1 cellular context compared by ENCODE assay signal in the genomic region with DNA sequence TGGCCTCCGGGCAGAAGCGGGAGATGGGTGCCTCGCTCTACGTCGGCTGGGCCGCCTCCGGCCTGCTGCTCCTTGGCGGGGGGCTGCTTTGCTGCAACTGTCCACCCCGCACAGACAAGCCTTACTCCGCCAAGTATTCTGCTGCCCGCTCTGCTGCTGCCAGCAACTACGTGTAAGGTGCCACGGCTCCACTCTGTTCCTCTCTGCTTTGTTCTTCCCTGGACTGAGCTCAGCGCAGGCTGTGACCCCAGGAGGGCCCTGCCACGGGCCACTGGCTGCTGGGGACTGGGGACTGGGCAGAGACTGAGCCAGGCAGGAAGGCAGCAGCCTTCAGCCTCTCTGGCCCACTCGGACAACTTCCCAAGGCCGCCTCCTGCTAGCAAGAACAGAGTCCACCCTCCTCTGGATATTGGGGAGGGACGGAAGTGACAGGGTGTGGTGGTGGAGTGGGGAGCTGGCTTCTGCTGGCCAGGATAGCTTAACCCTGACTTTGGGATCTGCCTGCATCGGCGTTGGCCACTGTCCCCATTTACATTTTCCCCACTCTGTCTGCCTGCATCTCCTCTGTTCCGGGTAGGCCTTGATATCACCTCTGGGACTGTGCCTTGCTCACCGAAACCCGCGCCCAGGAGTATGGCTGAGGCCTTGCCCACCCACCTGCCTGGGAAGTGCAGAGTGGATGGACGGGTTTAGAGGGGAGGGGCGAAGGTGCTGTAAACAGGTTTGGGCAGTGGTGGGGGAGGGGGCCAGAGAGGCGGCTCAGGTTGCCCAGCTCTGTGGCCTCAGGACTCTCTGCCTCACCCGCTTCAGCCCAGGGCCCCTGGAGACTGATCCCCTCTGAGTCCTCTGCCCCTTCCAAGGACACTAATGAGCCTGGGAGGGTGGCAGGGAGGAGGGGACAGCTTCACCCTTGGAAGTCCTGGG.
TF ChIP-seq lines count a peak whose summit lies in the region.

No MANE protein-coding gene starts in this region.

TF ChIP-seq in HepG2, 621 proteins besides CTCF, POLR2A, EP300 and RAD21 (continued from another document and continues in another):
- TF ChIP-seq, protein P1, sequence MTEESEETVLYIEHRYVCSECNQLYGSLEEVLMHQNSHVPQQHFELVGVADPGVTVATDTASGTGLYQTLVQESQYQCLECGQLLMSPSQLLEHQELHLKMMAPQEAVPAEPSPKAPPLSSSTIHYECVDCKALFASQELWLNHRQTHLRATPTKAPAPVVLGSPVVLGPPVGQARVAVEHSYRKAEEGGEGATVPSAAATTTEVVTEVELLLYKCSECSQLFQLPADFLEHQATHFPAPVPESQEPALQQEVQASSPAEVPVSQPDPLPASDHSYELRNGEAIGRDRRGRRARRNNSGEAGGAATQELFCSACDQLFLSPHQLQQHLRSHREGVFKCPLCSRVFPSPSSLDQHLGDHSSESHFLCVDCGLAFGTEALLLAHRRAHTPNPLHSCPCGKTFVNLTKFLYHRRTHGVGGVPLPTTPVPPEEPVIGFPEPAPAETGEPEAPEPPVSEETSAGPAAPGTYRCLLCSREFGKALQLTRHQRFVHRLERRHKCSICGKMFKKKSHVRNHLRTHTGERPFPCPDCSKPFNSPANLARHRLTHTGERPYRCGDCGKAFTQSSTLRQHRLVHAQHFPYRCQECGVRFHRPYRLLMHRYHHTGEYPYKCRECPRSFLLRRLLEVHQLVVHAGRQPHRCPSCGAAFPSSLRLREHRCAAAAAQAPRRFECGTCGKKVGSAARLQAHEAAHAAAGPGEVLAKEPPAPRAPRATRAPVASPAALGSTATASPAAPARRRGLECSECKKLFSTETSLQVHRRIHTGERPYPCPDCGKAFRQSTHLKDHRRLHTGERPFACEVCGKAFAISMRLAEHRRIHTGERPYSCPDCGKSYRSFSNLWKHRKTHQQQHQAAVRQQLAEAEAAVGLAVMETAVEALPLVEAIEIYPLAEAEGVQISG (CRISPR knock-in tag; IDR thresholded peaks at IDR 0.05), result 0 out of 2 replicates have a peak, but pooled peaks have one; percentile 7
- TF ChIP-seq RBFOX2 (IDR thresholded peaks at IDR 0.05; ENCODE audit: low read depth, low read length) (peak; percentile 4; the same call in 1 of the 2 replicates), ZBTB42 (CRISPR knock-in tag; IDR thresholded peaks at IDR 0.05) (no peak), ZBTB10 (CRISPR knock-in tag; IDR thresholded peaks at IDR 0.05; ENCODE audit: borderline replicate concordance) (no peak), KDM4B (CRISPR knock-in tag; IDR thresholded peaks at IDR 0.05) (no peak), PAX8 (CRISPR knock-in tag; IDR thresholded peaks at IDR 0.05; ENCODE audit: borderline replicate concordance) (no peak), FOXM1 (CRISPR knock-in tag; IDR thresholded peaks at IDR 0.05) (no peak), KLF13 (CRISPR knock-in tag; IDR thresholded peaks at IDR 0.05) (no peak), ZNF615 (CRISPR knock-in tag; IDR thresholded peaks at IDR 0.05; ENCODE audit: borderline replicate concordance) (no peak), ZSCAN30 (CRISPR knock-in tag; IDR thresholded peaks at IDR 0.05) (no peak), ZFP36 (IDR thresholded peaks at IDR 0.05; ENCODE audit: borderline replicate concordance, low read depth, low read length, partially characterized antibody) (no peak), ARID2 (CRISPR knock-in tag; IDR thresholded peaks at IDR 0.05; ENCODE audit: borderline replicate concordance) (peak; percentile 72; the same call in 1 of the 2 replicates), SAP130 (CRISPR knock-in tag; IDR thresholded peaks at IDR 0.05; ENCODE audit: low read depth) (peak; percentile 64), ZNF550 (CRISPR knock-in tag; IDR thresholded peaks at IDR 0.05; ENCODE audit: borderline replicate concordance) (no peak), FLYWCH1 (CRISPR knock-in tag; IDR thresholded peaks at IDR 0.05) (no peak), KAT8 (CRISPR knock-in tag; IDR thresholded peaks at IDR 0.05) (no peak), ZBTB34 (CRISPR knock-in tag; IDR thresholded peaks at IDR 0.05) (no peak), GTF3A (CRISPR knock-in tag; conservative IDR thresholded peaks at IDR 0.05) (no peak), MTF1 (CRISPR knock-in tag; IDR thresholded peaks at IDR 0.05) (no peak), ZNF230 (CRISPR knock-in tag; IDR thresholded peaks at IDR 0.05) (no peak), ZNF556 (CRISPR knock-in tag; IDR thresholded peaks at IDR 0.05; ENCODE audit: borderline replicate concordance) (0 out of 2 replicates have a peak, but pooled peaks have one; percentile 19), ZNF235 (CRISPR knock-in tag; IDR thresholded peaks at IDR 0.05; ENCODE audit: borderline replicate concordance) (no peak), CREB1 (IDR thresholded peaks at IDR 0.05) (no peak), CREB1 (CRISPR knock-in tag; IDR thresholded peaks at IDR 0.05) (no peak), HHEX (CRISPR knock-in tag; IDR thresholded peaks at IDR 0.05) (peak; percentile 13; the same call in 1 of the 2 replicates), TGIF2 (CRISPR knock-in tag; IDR thresholded peaks at IDR 0.05) (peak; percentile 26; the same call in 1 of the 2 replicates), PHF20 (CRISPR knock-in tag; IDR thresholded peaks at IDR 0.05) (no peak), ZFY (CRISPR knock-in tag; IDR thresholded peaks at IDR 0.05) (peak; percentile 43; the same call in 1 of the 2 replicates), ESRRA (CRISPR knock-in tag; IDR thresholded peaks at IDR 0.05; ENCODE audit: low read depth) (no peak), MED13 (CRISPR knock-in tag; IDR thresholded peaks at IDR 0.05) (no peak), SCMH1 (CRISPR knock-in tag; IDR thresholded peaks at IDR 0.05; ENCODE audit: borderline replicate concordance) (no peak)
- TF ChIP-seq, protein P2, sequence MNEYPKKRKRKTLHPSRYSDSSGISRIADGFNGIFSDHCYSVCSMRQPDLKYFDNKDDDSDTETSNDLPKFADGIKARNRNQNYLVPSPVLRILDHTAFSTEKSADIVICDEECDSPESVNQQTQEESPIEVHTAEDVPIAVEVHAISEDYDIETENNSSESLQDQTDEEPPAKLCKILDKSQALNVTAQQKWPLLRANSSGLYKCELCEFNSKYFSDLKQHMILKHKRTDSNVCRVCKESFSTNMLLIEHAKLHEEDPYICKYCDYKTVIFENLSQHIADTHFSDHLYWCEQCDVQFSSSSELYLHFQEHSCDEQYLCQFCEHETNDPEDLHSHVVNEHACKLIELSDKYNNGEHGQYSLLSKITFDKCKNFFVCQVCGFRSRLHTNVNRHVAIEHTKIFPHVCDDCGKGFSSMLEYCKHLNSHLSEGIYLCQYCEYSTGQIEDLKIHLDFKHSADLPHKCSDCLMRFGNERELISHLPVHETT (CRISPR knock-in tag; conservative IDR thresholded peaks at IDR 0.05), result no peak
- TF ChIP-seq, protein P3, sequence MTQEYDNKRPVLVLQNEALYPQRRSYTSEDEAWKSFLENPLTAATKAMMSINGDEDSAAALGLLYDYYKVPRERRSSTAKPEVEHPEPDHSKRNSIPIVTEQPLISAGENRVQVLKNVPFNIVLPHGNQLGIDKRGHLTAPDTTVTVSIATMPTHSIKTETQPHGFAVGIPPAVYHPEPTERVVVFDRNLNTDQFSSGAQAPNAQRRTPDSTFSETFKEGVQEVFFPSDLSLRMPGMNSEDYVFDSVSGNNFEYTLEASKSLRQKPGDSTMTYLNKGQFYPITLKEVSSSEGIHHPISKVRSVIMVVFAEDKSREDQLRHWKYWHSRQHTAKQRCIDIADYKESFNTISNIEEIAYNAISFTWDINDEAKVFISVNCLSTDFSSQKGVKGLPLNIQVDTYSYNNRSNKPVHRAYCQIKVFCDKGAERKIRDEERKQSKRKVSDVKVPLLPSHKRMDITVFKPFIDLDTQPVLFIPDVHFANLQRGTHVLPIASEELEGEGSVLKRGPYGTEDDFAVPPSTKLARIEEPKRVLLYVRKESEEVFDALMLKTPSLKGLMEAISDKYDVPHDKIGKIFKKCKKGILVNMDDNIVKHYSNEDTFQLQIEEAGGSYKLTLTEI (CRISPR knock-in tag; conservative IDR thresholded peaks at IDR 0.05), result no peak
- TF ChIP-seq, protein P4, sequence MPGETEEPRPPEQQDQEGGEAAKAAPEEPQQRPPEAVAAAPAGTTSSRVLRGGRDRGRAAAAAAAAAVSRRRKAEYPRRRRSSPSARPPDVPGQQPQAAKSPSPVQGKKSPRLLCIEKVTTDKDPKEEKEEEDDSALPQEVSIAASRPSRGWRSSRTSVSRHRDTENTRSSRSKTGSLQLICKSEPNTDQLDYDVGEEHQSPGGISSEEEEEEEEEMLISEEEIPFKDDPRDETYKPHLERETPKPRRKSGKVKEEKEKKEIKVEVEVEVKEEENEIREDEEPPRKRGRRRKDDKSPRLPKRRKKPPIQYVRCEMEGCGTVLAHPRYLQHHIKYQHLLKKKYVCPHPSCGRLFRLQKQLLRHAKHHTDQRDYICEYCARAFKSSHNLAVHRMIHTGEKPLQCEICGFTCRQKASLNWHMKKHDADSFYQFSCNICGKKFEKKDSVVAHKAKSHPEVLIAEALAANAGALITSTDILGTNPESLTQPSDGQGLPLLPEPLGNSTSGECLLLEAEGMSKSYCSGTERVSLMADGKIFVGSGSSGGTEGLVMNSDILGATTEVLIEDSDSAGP (CRISPR knock-in tag; IDR thresholded peaks at IDR 0.05; ENCODE audit: borderline replicate concordance), result peak; percentile 12; the same call in 1 of the 2 replicates
- TF ChIP-seq, protein P5, sequence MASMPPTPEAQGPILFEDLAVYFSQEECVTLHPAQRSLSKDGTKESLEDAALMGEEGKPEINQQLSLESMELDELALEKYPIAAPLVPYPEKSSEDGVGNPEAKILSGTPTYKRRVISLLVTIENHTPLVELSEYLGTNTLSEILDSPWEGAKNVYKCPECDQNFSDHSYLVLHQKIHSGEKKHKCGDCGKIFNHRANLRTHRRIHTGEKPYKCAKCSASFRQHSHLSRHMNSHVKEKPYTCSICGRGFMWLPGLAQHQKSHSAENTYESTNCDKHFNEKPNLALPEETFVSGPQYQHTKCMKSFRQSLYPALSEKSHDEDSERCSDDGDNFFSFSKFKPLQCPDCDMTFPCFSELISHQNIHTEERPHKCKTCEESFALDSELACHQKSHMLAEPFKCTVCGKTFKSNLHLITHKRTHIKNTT (CRISPR knock-in tag; IDR thresholded peaks at IDR 0.05), result no peak
- TF ChIP-seq, protein P6, sequence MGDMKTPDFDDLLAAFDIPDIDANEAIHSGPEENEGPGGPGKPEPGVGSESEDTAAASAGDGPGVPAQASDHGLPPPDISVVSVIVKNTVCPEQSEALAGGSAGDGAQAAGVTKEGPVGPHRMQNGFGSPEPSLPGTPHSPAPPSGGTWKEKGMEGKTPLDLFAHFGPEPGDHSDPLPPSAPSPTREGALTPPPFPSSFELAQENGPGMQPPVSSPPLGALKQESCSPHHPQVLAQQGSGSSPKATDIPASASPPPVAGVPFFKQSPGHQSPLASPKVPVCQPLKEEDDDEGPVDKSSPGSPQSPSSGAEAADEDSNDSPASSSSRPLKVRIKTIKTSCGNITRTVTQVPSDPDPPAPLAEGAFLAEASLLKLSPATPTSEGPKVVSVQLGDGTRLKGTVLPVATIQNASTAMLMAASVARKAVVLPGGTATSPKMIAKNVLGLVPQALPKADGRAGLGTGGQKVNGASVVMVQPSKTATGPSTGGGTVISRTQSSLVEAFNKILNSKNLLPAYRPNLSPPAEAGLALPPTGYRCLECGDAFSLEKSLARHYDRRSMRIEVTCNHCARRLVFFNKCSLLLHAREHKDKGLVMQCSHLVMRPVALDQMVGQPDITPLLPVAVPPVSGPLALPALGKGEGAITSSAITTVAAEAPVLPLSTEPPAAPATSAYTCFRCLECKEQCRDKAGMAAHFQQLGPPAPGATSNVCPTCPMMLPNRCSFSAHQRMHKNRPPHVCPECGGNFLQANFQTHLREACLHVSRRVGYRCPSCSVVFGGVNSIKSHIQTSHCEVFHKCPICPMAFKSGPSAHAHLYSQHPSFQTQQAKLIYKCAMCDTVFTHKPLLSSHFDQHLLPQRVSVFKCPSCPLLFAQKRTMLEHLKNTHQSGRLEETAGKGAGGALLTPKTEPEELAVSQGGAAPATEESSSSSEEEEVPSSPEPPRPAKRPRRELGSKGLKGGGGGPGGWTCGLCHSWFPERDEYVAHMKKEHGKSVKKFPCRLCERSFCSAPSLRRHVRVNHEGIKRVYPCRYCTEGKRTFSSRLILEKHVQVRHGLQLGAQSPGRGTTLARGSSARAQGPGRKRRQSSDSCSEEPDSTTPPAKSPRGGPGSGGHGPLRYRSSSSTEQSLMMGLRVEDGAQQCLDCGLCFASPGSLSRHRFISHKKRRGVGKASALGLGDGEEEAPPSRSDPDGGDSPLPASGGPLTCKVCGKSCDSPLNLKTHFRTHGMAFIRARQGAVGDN (CRISPR knock-in tag; IDR thresholded peaks at IDR 0.05), result peak; percentile 79
- TF ChIP-seq, protein P7, sequence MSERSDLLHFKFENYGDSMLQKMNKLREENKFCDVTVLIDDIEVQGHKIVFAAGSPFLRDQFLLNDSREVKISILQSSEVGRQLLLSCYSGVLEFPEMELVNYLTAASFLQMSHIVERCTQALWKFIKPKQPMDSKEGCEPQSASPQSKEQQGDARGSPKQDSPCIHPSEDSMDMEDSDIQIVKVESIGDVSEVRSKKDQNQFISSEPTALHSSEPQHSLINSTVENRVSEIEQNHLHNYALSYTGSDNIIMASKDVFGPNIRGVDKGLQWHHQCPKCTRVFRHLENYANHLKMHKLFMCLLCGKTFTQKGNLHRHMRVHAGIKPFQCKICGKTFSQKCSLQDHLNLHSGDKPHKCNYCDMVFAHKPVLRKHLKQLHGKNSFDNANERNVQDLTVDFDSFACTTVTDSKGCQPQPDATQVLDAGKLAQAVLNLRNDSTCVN (CRISPR knock-in tag; IDR thresholded peaks at IDR 0.05; ENCODE audit: borderline replicate concordance), result no peak
